In the genomic region with DNA sequence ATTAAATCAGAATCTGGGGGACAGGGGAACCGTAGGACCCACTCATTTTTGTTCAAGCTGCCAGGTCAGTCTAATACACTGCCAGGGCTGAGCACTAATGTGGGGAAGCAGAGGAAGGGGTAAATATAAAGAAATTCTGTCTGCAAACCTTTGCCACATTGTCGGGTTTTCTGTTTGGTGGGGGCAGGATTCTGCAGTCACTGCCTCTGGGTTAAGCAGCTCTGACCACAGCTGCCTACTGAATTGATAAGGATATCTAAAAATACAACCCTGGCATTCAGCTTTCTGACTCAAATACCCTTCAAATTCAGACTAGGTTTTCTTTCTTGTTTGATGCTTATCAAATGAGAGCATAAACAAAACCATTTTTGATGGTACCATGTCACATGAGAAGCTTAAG, we compare ENCODE assay signal across 28 cellular contexts. TPM values are rescaled to one million over a fixed set of nuclear protein-coding genes. Genes with fewer than 3 reads are reported as not detected.
"Had no signal": no experiment of that assay in that cellular context is flagged by ENCODE, and none has a peak within 500 bp of the region (broad histone marks: within the 10 kb centered on the region; RNA-seq: fewer than 3 reads in every experiment).

No MANE protein-coding gene starts in this region.

- H3K4me3 ChIP-seq: left lung, lower lobe of right lung, neural progenitor cell, psoas muscle, right lobe of liver, skin epidermis, spleen, suprapubic skin, thoracic aorta, tibial artery, upper lobe of right lung had no signal

- H3K9me3 ChIP-seq: left lung, lower lobe of right lung, neutrophil, psoas muscle, right lobe of liver, suprapubic skin, thoracic aorta, tibial artery, upper lobe of right lung had no signal

- H3K36me3 ChIP-seq: left lung, lower lobe of right lung, neural progenitor cell, neutrophil, right lobe of liver, spleen, suprapubic skin, thoracic aorta, tibial artery, upper lobe of right lung had no signal

- H3K9ac ChIP-seq: neural progenitor cell had no signal

- H3K4me1 ChIP-seq: neural progenitor cell, psoas muscle, right lobe of liver had no signal

- FAIRE-seq: urothelium cell line had no signal

- H3K27ac ChIP-seq: left lung, lower lobe of right lung, neural progenitor cell, neutrophil, psoas muscle, right lobe of liver, skin epidermis, spleen, suprapubic skin, thoracic aorta, tibial artery, upper lobe of right lung had no signal

- H3K4me2 ChIP-seq: neural progenitor cell had no signal

- H2AFZ ChIP-seq: neural progenitor cell had no signal

- DNase-seq: hypothalamus; immature natural killer cell; kidney; left colon; left lung; lower lobe of right lung; mesendoderm; naive B cell; natural killer cell; nephron progenitor cell; occipital lobe; psoas muscle; right lobe of liver; spleen; stimulated activated CD4-positive, alpha-beta T cell treated with anti-CD3 and anti-CD28 coated beads, Interleukin-4, amount 100 ng/mL, for 24 hours; stimulated activated naive CD4-positive, alpha-beta T cell; tibial artery; trophoblast cell; upper lobe of right lung had no signal

- ATAC-seq: left colon; left lung; lower lobe of right lung; natural killer cell; psoas muscle; right lobe of liver; stimulated activated effector memory CD8-positive, alpha-beta T cell treated with anti-CD3 and anti-CD28 coated beads, Interleukin-12 subunit alpha, Interleukin-12 subunit beta, amount 100 ng/mL, for 72 hours; upper lobe of right lung had no signal

RNA-seq across cellular contexts. Expression of a gene that starts 6.0 kb away (rescaled TPM):
- total RNA-seq: liver, mesothelial cell of epicardium, natural killer cell had no signal
- polyA plus RNA-seq: immature natural killer cell had no signal
